10 cellular contexts compared by ENCODE assay signal in the genomic region with DNA sequence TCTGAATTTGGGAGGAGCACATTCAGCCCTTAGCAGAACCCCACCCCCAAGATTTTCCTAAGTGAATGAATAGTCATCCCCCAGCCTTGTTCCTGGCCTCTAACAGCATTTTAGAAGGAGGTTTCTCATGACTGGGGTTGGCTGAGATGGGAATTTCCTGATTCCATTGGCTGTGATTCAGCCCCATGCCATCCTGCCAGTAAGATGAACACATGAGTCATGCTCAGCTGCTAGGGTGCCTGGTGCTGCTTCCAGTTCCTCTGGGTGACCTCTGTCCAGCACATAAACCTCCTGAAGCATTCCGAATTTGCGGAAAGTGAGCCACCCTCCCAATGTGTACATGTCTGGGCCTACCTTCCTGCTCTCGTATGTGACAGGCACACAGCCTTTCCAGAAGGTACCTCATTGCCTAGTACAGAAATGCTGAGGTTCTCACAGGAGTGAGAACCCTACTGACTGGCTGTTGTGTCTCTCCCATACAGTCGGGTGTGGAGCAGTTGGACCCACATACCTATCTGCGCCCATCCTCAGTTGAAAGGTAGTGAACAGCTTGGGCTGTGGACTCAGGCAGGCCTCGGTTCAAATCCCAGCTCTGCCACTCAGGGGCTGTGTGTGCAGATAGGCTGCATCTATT.
DNase-seq lines count a peak whose midpoint lies in the region; ATAC-seq and TF ChIP-seq lines count a peak whose summit lies in the region.
"Had no signal": no experiment of that assay in that cellular context is flagged by ENCODE, and none has a peak within 500 bp of the region (broad histone marks: within the 10 kb centered on the region; RNA-seq: fewer than 3 reads in every experiment).

No MANE protein-coding gene starts in this region.

- no peak for ATAC-seq in HG02678 (IDR thresholded peaks at IDR 0.05; ENCODE audit: unreplicated experiment)

- H3K4me1 Mint-ChIP-seq in osteocyte (ENCODE audit: unreplicated experiment) = peaks cover 31% of the 10 kb centered on the region

- H3K27me3 ChIP-seq in SJSA1 (replicated peaks) = no peaks in the 10 kb centered on the region

- peaks cover 63% of the 10 kb centered on the region for H3K4me1 ChIP-seq in SJSA1 (replicated peaks)

- no peaks in the 10 kb centered on the region for H3K36me3 ChIP-seq in SJSA1

- DNase-seq in ELR (ENCODE audit: low read depth) (peak; percentile 97), SJSA1 (ENCODE audit: low read depth in 1 of 2, low spot score in 2 of 2) (peak; percentile 91 to 95), fibroblast of pulmonary artery (ENCODE audit: low read depth) (peak; percentile 96), osteocyte (ENCODE audit: extremely low spot score, unreplicated experiment) (peak; percentile 88), NCI-H1436 treated with DMSO at 0.1 percent for 48 hours (lab: John Stamatoyannopoulos, UW) (no peak), GM19240 (ENCODE audit: insufficient read length, low spot score) (no peak)
- DNase-seq in stimulated activated CD4-positive, alpha-beta T cell treated with anti-CD3 and anti-CD28 coated beads, Interleukin-2, amount 100 ng/mL, for 24 hours = no peak
- DNase-seq: activated naive CD4-positive, alpha-beta T cell had no signal

- no peaks in the 10 kb centered on the region for H3K27me3 Mint-ChIP-seq in osteocyte (ENCODE audit: unreplicated experiment)

- H3K27ac Mint-ChIP-seq in osteocyte (ENCODE audit: unreplicated experiment) = peak overlapping the region; percentile 92

- H3K27ac ChIP-seq in SJSA1 = peak overlapping the region; percentile 57
- H3K27ac ChIP-seq: skin epidermis had no signal

- H3K9me3 ChIP-seq in SJSA1 (replicated peaks) = no peaks in the 10 kb centered on the region

- no peak overlapping the region for H3K4me3 Mint-ChIP-seq in osteocyte (ENCODE audit: unreplicated experiment)

- no peaks in the 10 kb centered on the region for H3K9me3 Mint-ChIP-seq in osteocyte (ENCODE audit: unreplicated experiment)

- no peak overlapping the region for H3K4me3 ChIP-seq in SJSA1
- H3K4me3 ChIP-seq in fibroblast of pulmonary artery (replicated peaks; ENCODE audit: low read depth, low read length) = no peak overlapping the region
- H3K4me3 ChIP-seq: skin epidermis had no signal

- H3K36me3 Mint-ChIP-seq in osteocyte (ENCODE audit: unreplicated experiment) = no peaks in the 10 kb centered on the region

- TF ChIP-seq CTCF in fibroblast of pulmonary artery (IDR thresholded peaks at IDR 0.05; ENCODE audit: low read length, missing control alignments) = no peak
- no peak for TF ChIP-seq CTCF in osteocyte (IDR thresholded peaks at IDR 0.05)

Comparison
In these comparisons a context has a peak if more than half of its experiments do, and no peak if none do; other contexts are left out.
1. DNase-seq: peak in ELR (single experiment), SJSA1 (2 of 2), fibroblast of pulmonary artery (single experiment) and osteocyte (single experiment); none in NCI-H1436 treated with DMSO at 0.1 percent for 48 hours (single experiment), GM19240 (single experiment) and stimulated activated CD4-positive, alpha-beta T cell treated with anti-CD3 and anti-CD28 coated beads, Interleukin-2, amount 100 ng/mL, for 24 hours (0 of 2).